ENCODE assay signal across 11 cellular contexts in genomic region chr11:62689421-62690183, GRCh38. TPM values are rescaled to one million over a fixed set of nuclear protein-coding genes. Genes with fewer than 3 reads are reported as not detected.
DNase-seq lines count a peak whose midpoint lies in the region; ATAC-seq and TF ChIP-seq lines count a peak whose summit lies in the region.
"Had no signal": no experiment of that assay in that cellular context is flagged by ENCODE, and none has a peak within 500 bp of the region (broad histone marks: within the 10 kb centered on the region; RNA-seq: fewer than 3 reads in every experiment).

Gene LRRN4CL, minus strand, starts transcription at chr11:62689530. Its CDS starts 1,022 bp downstream, at chr11:62688508.

- H3K27ac ChIP-seq in mammary epithelial cell (ENCODE audit: insufficient read depth, low read depth, low read length) (no peak within 1 kb of the TSS), suprapubic skin (peak within 1 kb of the TSS; percentile 67), OCI-LY7 (ENCODE audit: low read depth, low read length, poor library complexity, severe bottlenecking) (no peak within 1 kb of the TSS)
- no peak within 1 kb of the TSS for H3K27ac ChIP-seq in CD8-positive, alpha-beta T cell (ENCODE audit: low read depth, low read length)
- H3K27ac ChIP-seq: epithelial cell of prostate had no signal

- no peak for ATAC-seq in HG02798 (IDR thresholded peaks at IDR 0.05; ENCODE audit: poor library complexity, unreplicated experiment)
- no peak for ATAC-seq in CD8-positive, alpha-beta T cell

- peak in 1 of 2 donors; percentile 50 for TF ChIP-seq POLR2A in suprapubic skin (IDR thresholded peaks at IDR 0.05)

- no peaks in the 10 kb centered on the region for H3K9me2 ChIP-seq in OCI-LY7 (ENCODE audit: insufficient read depth, low read length)

- POLR2A ChIA-PET in OCI-LY7 (lab: Charles Lee) = interaction anchor here (0.6 to 1.9 kb wide), 3 partner anchors 13 to 49 kb away, joined by 3 to 6 read pairs (median 4); partner anchors contain the start of gene HNRNPUL2
- POLR2A ChIA-PET in CD8-positive, alpha-beta T cell (lab: Charles Lee) = interaction anchor here (0.8 to 2.3 kb wide), 3 partner anchors 8 to 24 kb away, joined by 3 to 8 read pairs (median 8); partner anchors contain the start of genes C11orf98, CSKMT, LBHD1 and UQCC3

- H3K36me3 ChIP-seq in mammary epithelial cell (ENCODE audit: insufficient read depth, low read length) = peaks cover 6% of the 10 kb centered on the region
- H3K36me3 ChIP-seq in suprapubic skin = peaks cover 21% of the 10 kb centered on the region
- peaks cover 51% of the 10 kb centered on the region for H3K36me3 ChIP-seq in OCI-LY7 (ENCODE audit: insufficient read depth, low read length)
- no peaks in the 10 kb centered on the region for H3K36me3 ChIP-seq in CD8-positive, alpha-beta T cell (ENCODE audit: insufficient read depth, low read length)

- no peaks in the 10 kb centered on the region for H3K27me3 ChIP-seq in mammary epithelial cell (ENCODE audit: insufficient read depth, low read length)
- peaks cover 3% of the 10 kb centered on the region for H3K27me3 ChIP-seq in suprapubic skin
- peaks cover 5% of the 10 kb centered on the region for H3K27me3 ChIP-seq in CD8-positive, alpha-beta T cell (ENCODE audit: insufficient read depth, low read length)

- H3K27me3 Mint-ChIP-seq in CD8-positive, alpha-beta T cell (ENCODE audit: low read depth) = peaks cover 12% of the 10 kb centered on the region

- in situ Hi-C loops in mammary epithelial cell (cut with MboI; ENCODE audit: low sequenced_read_pairs in 2 of 2) = loop anchor here (10.0 kb wide), 2 partner anchors 285 to 295 kb away; no protein-coding TSS in a partner anchor

- no peaks in the 10 kb centered on the region for H3K9me3 Mint-ChIP-seq in CD8-positive, alpha-beta T cell
- H3K9me3 Mint-ChIP-seq: activated CD4-positive, alpha-beta memory T cell treated with anti-CD3 and anti-CD28 coated beads for 36 hours had no signal

- no peak within 1 kb of the TSS for H3K4me3 ChIP-seq in mammary epithelial cell (replicated peaks in 1 of 3; ENCODE audit: insufficient read depth in 1 of 3, low read depth in 2 of 3, low read length in 3 of 3)
- peak within 1 kb of the TSS; percentile 35 for H3K4me3 ChIP-seq in suprapubic skin
- no peak within 1 kb of the TSS for H3K4me3 ChIP-seq in OCI-LY7 (ENCODE audit: low read depth, low read length, poor library complexity, severe bottlenecking)
- no peak within 1 kb of the TSS for H3K4me3 ChIP-seq in CD8-positive, alpha-beta T cell (ENCODE audit: low read depth, low read length)

- intact Hi-C loops in mammary epithelial cell (cut with micrococcal nuclease) (no loop called here), OCI-LY7 (cut with micrococcal nuclease; ENCODE audit: unreplicated experiment) (no loop called here)
- intact Hi-C loops in CD8-positive, alpha-beta T cell (cut with DNase I, micrococcal nuclease) = loop anchor here in 1 of 2 experiments (5.0 kb wide), 1 partner anchor 307 kb away; no protein-coding TSS in a partner anchor

- DNase-seq in HS-27A (ENCODE audit: low read depth) (peak; percentile 98), mammary epithelial cell (no peak), left kidney (ENCODE audit: low read depth, low spot score) (peak; percentile 28), suprapubic skin (ENCODE audit: low spot score in 2 of 2) (peak; percentile 94 to 95), OCI-LY7 (ENCODE audit: low spot score) (no peak), DMS114 treated with DMSO at 0.1 percent for 48 hours (lab: John Stamatoyannopoulos, UW; ENCODE audit: unreplicated experiment) (no peak)
- no peak for DNase-seq in CD8-positive, alpha-beta T cell
- DNase-seq: activated CD4-positive, alpha-beta memory T cell treated with anti-CD3 and anti-CD28 coated beads for 36 hours; MM.1S had no signal

- TF ChIP-seq EP300 in suprapubic skin (IDR thresholded peaks at IDR 0.05) = no peak

- H3K4me2 ChIP-seq in mammary epithelial cell (ENCODE audit: insufficient read depth, low read depth, low read length) (no peak within 1 kb of the TSS), OCI-LY7 (ENCODE audit: low read length) (no peak within 1 kb of the TSS)

- no peaks in the 10 kb centered on the region for H3K9me3 ChIP-seq in mammary epithelial cell (replicated peaks; ENCODE audit: insufficient read depth, low read length)
- no peaks in the 10 kb centered on the region for H3K9me3 ChIP-seq in suprapubic skin
- no peaks in the 10 kb centered on the region for H3K9me3 ChIP-seq in OCI-LY7 (ENCODE audit: low read length)
- H3K9me3 ChIP-seq in CD8-positive, alpha-beta T cell (ENCODE audit: low read length) = no peaks in the 10 kb centered on the region

- H3K9ac ChIP-seq in mammary epithelial cell (ENCODE audit: insufficient read depth, low read length) = no peak within 1 kb of the TSS

- H3K4me3 Mint-ChIP-seq in CD8-positive, alpha-beta T cell = no peak within 1 kb of the TSS
- H3K4me3 Mint-ChIP-seq: activated CD4-positive, alpha-beta memory T cell treated with anti-CD3 and anti-CD28 coated beads for 36 hours had no signal

- no peak within 1 kb of the TSS for H3K27ac Mint-ChIP-seq in CD8-positive, alpha-beta T cell
- H3K27ac Mint-ChIP-seq: activated CD4-positive, alpha-beta memory T cell treated with anti-CD3 and anti-CD28 coated beads for 36 hours had no signal

- H3K4me1 Mint-ChIP-seq in CD8-positive, alpha-beta T cell (ENCODE audit: low read depth) = peaks cover under 1% of the 10 kb centered on the region

- peaks cover 28% of the 10 kb centered on the region for H3K36me3 Mint-ChIP-seq in CD8-positive, alpha-beta T cell

- H3K4me1 ChIP-seq in mammary epithelial cell (ENCODE audit: insufficient read depth, low read length) (no peaks in the 10 kb centered on the region), suprapubic skin (peaks cover 28% of the 10 kb centered on the region), OCI-LY7 (ENCODE audit: insufficient read depth, low read length, poor library complexity, severe bottlenecking) (no peaks in the 10 kb centered on the region)
- peaks cover 4% of the 10 kb centered on the region for H3K4me1 ChIP-seq in CD8-positive, alpha-beta T cell (ENCODE audit: insufficient read depth, low read length)

- dilution Hi-C loops in mammary epithelial cell (cut with HindIII; ENCODE audit: low sequenced_read_pairs) = no loop called here

- no peaks in the 10 kb centered on the region for H3K79me2 ChIP-seq in mammary epithelial cell (ENCODE audit: insufficient read depth, low read length)
- H3K79me2 ChIP-seq in OCI-LY7 (ENCODE audit: insufficient read depth, low read depth, low read length) = no peaks in the 10 kb centered on the region

- no peak for TF ChIP-seq CTCF in mammary epithelial cell (conservative IDR thresholded peaks at IDR 0.05 in 1 of 2, IDR thresholded peaks at IDR 0.05 in 1 of 2; ENCODE audit: extremely low read depth in 1 of 2, insufficient read depth in 1 of 2, low read depth in 1 of 2, low read length in 2 of 2)
- TF ChIP-seq CTCF in suprapubic skin (IDR thresholded peaks at IDR 0.05) = no peak
- TF ChIP-seq CTCF in OCI-LY7 (conservative IDR thresholded peaks at IDR 0.05; ENCODE audit: low read length) = no peak
- no peak for TF ChIP-seq CTCF in CD8-positive, alpha-beta T cell (IDR thresholded peaks at IDR 0.05)

- WGBS in mammary epithelial cell (ENCODE audit: low coverage, missing lambda C conversion rate) = 66% methylated on average over 6 of the region's 11 CpGs
- WGBS in suprapubic skin = 31% methylated on average over 11 of the region's 11 CpGs

- no TSS peak for BruUV-seq in mammary epithelial cell (replicated peaks; lab: Mats Ljungman, UMichigan)
- no TSS peak for BruUV-seq in OCI-LY7 (replicated peaks; lab: Mats Ljungman, UMichigan)

- CTCF ChIA-PET in mammary epithelial cell (lab: Charles Lee; ENCODE audit: low non-redundant PET) (interaction anchor here (0.6 to 0.7 kb wide), 2 partner anchors 124 to 129 kb away, joined by 3 to 4 read pairs; no protein-coding TSS in a partner anchor), OCI-LY7 (lab: Charles Lee; ENCODE audit: unreplicated experiment) (interaction anchor here (1.2 to 1.5 kb wide), 2 partner anchors 9 to 15 kb away, joined by 3 to 4 read pairs; no protein-coding TSS in a partner anchor)
- CTCF ChIA-PET in CD8-positive, alpha-beta T cell (lab: Charles Lee) = interaction anchor here (0.9 to 2.0 kb wide), 6 partner anchors 9 to 265 kb away, joined by 3 to 8 read pairs (median 4); no protein-coding TSS in a partner anchor

- H4K20me1 ChIP-seq in mammary epithelial cell (ENCODE audit: insufficient read depth, low read length) (no peaks in the 10 kb centered on the region), OCI-LY7 (ENCODE audit: insufficient read depth, low read length) (no peaks in the 10 kb centered on the region)

- H2AFZ ChIP-seq in mammary epithelial cell (ENCODE audit: low read depth, low read length) (peak within 1 kb of the TSS; percentile 40), OCI-LY7 (ENCODE audit: low read length) (no peak within 1 kb of the TSS)

RNA-seq across cellular contexts. Expression of gene LRRN4CL, which starts in this region (rescaled TPM):
- total RNA-seq in mammary epithelial cell (under 1 TPM; 0.24 to 0.33 TPM), suprapubic skin (1 to 10 TPM; 3.3 to 7.6 (median 5.9) TPM), OCI-LY7 (2022) (0.65 TPM in 2 replicates)
- polyA plus RNA-seq in mammary epithelial cell = 0.01 TPM
- polyA minus RNA-seq in mammary epithelial cell = not detected
- total RNA-seq in OCI-LY7 (2014; rRNA removed; shearing (Covaris generic)) = 0.79 and 1.3 TPM in 2 replicates
- total RNA-seq in CD8-positive, alpha-beta T cell = not detected

Comparison
In these comparisons a context has a peak if more than half of its experiments do, and no peak if none do; other contexts are left out.
1. DNase-seq: peak in HS-27A (single experiment), left kidney (single experiment) and suprapubic skin (2 of 2); none in mammary epithelial cell (single experiment), OCI-LY7 (single experiment), DMS114 treated with DMSO at 0.1 percent for 48 hours (single experiment) and CD8-positive, alpha-beta T cell (0 of 7).